ENCODE assay signal across 10 cellular contexts in the genomic region with DNA sequence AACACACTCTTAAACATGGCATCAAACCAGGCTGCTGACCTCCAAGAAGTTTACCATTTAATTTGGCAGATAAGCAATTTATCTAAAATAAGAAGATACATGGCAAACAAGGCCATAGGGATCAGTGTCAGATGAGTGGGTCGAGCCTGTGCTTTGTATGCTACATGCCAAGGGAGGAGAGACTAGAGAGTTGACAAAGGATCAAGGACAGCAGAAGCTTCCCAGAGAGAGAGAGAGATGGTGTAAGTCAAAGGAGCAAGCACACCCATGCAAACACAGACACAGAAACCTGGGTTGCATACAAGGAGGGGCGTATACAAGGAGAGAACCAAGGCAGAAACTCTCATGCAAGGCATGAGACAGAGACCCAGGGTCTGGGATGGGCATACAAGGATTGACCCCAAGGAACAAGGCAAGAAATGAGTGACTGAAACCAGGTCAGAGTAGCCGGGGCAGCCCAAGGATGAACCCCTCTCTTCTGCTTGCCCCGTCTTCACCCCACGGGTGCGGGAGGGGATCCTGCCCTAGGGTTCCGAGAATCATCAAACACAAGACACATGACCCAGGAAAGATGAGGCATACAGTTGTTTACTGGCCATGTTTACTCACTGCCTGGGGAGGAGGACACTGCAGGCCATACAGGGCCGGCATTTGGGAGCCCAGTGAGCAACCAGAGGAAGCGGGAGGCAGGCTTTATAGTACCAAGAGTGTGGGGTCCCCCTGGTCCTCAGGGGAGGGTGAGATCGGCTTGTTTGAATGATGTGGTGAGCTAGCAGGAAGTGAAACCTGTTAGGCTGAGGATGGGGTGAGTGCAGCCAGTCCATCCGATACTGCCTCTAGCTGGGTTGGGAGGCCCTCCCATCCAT.
DNase-seq lines count a peak whose midpoint lies in the region; ATAC-seq, FAIRE-seq and TF ChIP-seq lines count a peak whose summit lies in the region.
"Had no signal": no experiment of that assay in that cellular context is flagged by ENCODE, and none has a peak within 500 bp of the region (broad histone marks: within the 10 kb centered on the region; RNA-seq: fewer than 3 reads in every experiment).

No MANE protein-coding gene starts in this region.

- 0 out of 2 replicates have a peak overlapping the region, but pooled peaks have one; percentile 21 for H2BK20ac ChIP-seq in H1 (ENCODE audit: low read length)

- TF ChIP-seq CTCF in H1 (IDR thresholded peaks at IDR 0.05; ENCODE audit: control extremely low read depth in 1 of 3, insufficient read depth in 1 of 3, low read depth in 1 of 3, low read length in 3 of 3), result no peak

- no peak overlapping the region; the same call in 1 of the 2 replicates for H2BK12ac ChIP-seq in H1 (ENCODE audit: low read depth, low read length)

- H3K23me2 ChIP-seq in H1 (ENCODE audit: low read depth, low read length), result no peaks in the 10 kb centered on the region; the same call in 1 of the 2 replicates

- H3K36me3 ChIP-seq in H1 (ENCODE audit: control insufficient read depth in 2 of 4, insufficient read depth in 4 of 4, low read length in 3 of 4), result no peaks in the 10 kb centered on the region
- H3K36me3 ChIP-seq: adrenal gland had no signal

- H4K8ac ChIP-seq in H1 (ENCODE audit: extremely low read depth, insufficient read depth, low read length), result peak overlapping the region; percentile 4; the same call in 1 of the 2 replicates

- no peaks in the 10 kb centered on the region for H3K27me3 ChIP-seq in H1 (replicated peaks in 1 of 4; ENCODE audit: control insufficient read depth in 3 of 4, extremely low read depth in 1 of 4, insufficient read depth in 3 of 4, low read length in 3 of 4)
- H3K27me3 ChIP-seq: adrenal gland had no signal

- H4K5ac ChIP-seq in H1 (ENCODE audit: insufficient read length, low read depth, low read length), result no peak overlapping the region

- H3K4me2 ChIP-seq in H1 (ENCODE audit: insufficient read depth in 1 of 2, low read depth in 2 of 2, low read length in 2 of 2), result no peak overlapping the region

- no peak overlapping the region for H3K23ac ChIP-seq in H1 (ENCODE audit: insufficient read length)

- no peaks in the 10 kb centered on the region for H3K27me3 Mint-ChIP-seq in T-helper 2 cell treated with Interferon-gamma antibody and Interleukin-4, amounts not matched to agents 5 μg/mL and 100 μg/mL, for 36 hours (ENCODE audit: low read depth)

- no peak for TF ChIP-seq EP300 in H1 (IDR thresholded peaks at IDR 0.05; ENCODE audit: borderline replicate concordance in 1 of 2, low read depth in 2 of 2, low read length in 2 of 2)

- H3K56ac ChIP-seq in H1 (replicated peaks; ENCODE audit: insufficient read length, low read depth, low read length), result no peak overlapping the region

- no peaks in the 10 kb centered on the region; the same call in 1 of the 2 replicates for H3K79me1 ChIP-seq in H1 (ENCODE audit: low read depth, low read length)

- H2AFZ ChIP-seq in H1 (ENCODE audit: low read length), result no peak overlapping the region

- CTCF ChIA-PET in H1 (lab: Charles Lee; ENCODE audit: partially characterized antibody), result interaction anchor here (0.7 kb wide), 1 partner anchor 653 kb away, joined by 3 read pairs; no protein-coding TSS in a partner anchor

- H3K27ac Mint-ChIP-seq in T-helper 2 cell treated with Interferon-gamma antibody and Interleukin-4, amounts not matched to agents 5 μg/mL and 100 μg/mL, for 36 hours, result no peak overlapping the region
- H3K27ac Mint-ChIP-seq: nephron had no signal

- peaks cover 3% of the 10 kb centered on the region for H3K36me3 Mint-ChIP-seq in T-helper 2 cell treated with Interferon-gamma antibody and Interleukin-4, amounts not matched to agents 5 μg/mL and 100 μg/mL, for 36 hours (ENCODE audit: low read depth)

- no peak overlapping the region for H3K4me3 Mint-ChIP-seq in T-helper 2 cell treated with Interferon-gamma antibody and Interleukin-4, amounts not matched to agents 5 μg/mL and 100 μg/mL, for 36 hours
- H3K4me3 Mint-ChIP-seq: nephron had no signal

- no peak for TF ChIP-seq POLR2A in H1 (IDR thresholded peaks at IDR 0.05; ENCODE audit: control extremely low read depth in 1 of 2, low read depth in 2 of 2, low read length in 2 of 2)

- H2BK5ac ChIP-seq in H1 (ENCODE audit: low read depth, low read length), result no peak overlapping the region

- WGBS in H1 (ENCODE audit: extremely low coverage in 1 of 2, insufficient coverage in 1 of 2, insufficient read length in 1 of 2, insufficient replicate concordance in 2 of 2, low coverage in 1 of 2, low lambda C conversion rate in 2 of 2, missing lambda C conversion rate in 1 of 2), 2 experiments, result 92% methylated on average over 11 of the region's 11 CpGs; no CpG with 5 or more reads in 1 of the 2 experiments

- no peaks in the 10 kb centered on the region for H3K9me3 ChIP-seq in H1 (ENCODE audit: insufficient read depth in 2 of 2, low read depth in 1 of 2, low read length in 1 of 2)
- H3K9me3 ChIP-seq: adrenal gland had no signal

- H3K14ac ChIP-seq in H1 (ENCODE audit: insufficient read length), result no peak overlapping the region

- H3K4me1 ChIP-seq in H1 (replicated peaks in 1 of 4; ENCODE audit: control insufficient read depth in 3 of 4, insufficient read depth in 4 of 4, low read length in 3 of 4), result no peaks in the 10 kb centered on the region; a peak in 1 of 7 replicates
- H3K4me1 ChIP-seq: adrenal gland had no signal

- H3K9ac ChIP-seq in H1 (replicated peaks in 1 of 4; ENCODE audit: extremely low read depth in 1 of 4, low read depth in 3 of 4, low read length in 3 of 4), result no peak overlapping the region

- ATAC-seq in GM18511 (IDR thresholded peaks at IDR 0.05; ENCODE audit: unreplicated experiment) (peak; percentile 99), GM21447 (IDR thresholded peaks at IDR 0.05; ENCODE audit: unreplicated experiment) (peak; percentile 99), HG03280 (IDR thresholded peaks at IDR 0.05; ENCODE audit: unreplicated experiment) (peak; percentile 88)

- no peak for DNase-seq in H1 (ENCODE audit: low read depth in 1 of 2, low spot score in 2 of 2)
- no peak for DNase-seq in NCI-H2081 treated with DMSO at 0.1 percent for 48 hours (lab: John Stamatoyannopoulos, UW)
- no peak for DNase-seq in T-helper 2 cell treated with Interferon-gamma antibody and Interleukin-4, amounts not matched to agents 5 μg/mL and 100 μg/mL, for 36 hours (ENCODE audit: low spot score)
- no peak for DNase-seq in NCI-H2081 (lab: John Stamatoyannopoulos, UW)
- DNase-seq in RCC 7860 (ENCODE audit: low spot score), result no peak
- DNase-seq: adrenal gland had no signal

- H3K18ac ChIP-seq in H1 (ENCODE audit: extremely low read depth, low read length), result no peak overlapping the region

- H3K4me1 Mint-ChIP-seq in T-helper 2 cell treated with Interferon-gamma antibody and Interleukin-4, amounts not matched to agents 5 μg/mL and 100 μg/mL, for 36 hours (ENCODE audit: low read depth), result peaks cover 26% of the 10 kb centered on the region

- H2AK5ac ChIP-seq in H1 (ENCODE audit: low read depth, low read length), result no peak overlapping the region

- H3K79me2 ChIP-seq in H1 (ENCODE audit: control insufficient read depth in 1 of 2, insufficient read depth in 2 of 2, low read length in 2 of 2), result no peaks in the 10 kb centered on the region

- no peak overlapping the region for H3K4me3 ChIP-seq in H1 (ENCODE audit: extremely low read depth in 1 of 4, insufficient read depth in 2 of 4, low read depth in 3 of 4, low read length in 4 of 4)
- H3K4me3 ChIP-seq: adrenal gland had no signal

- H3K4ac ChIP-seq in H1 (replicated peaks; ENCODE audit: insufficient read length, low read depth, low read length), result no peak overlapping the region

- no peak overlapping the region for H4K91ac ChIP-seq in H1 (replicated peaks; ENCODE audit: insufficient read length, low read length)

- no peak overlapping the region for H3K27ac ChIP-seq in H1 (ENCODE audit: low read depth, low read length)
- H3K27ac ChIP-seq: adrenal gland had no signal

- no peak for TF ChIP-seq RAD21 in H1 (IDR thresholded peaks at IDR 0.05 in 1 of 2, conservative IDR thresholded peaks at IDR 0.05 in 1 of 2; ENCODE audit: low read depth in 2 of 2, low read length in 2 of 2)

- no peak overlapping the region for H2BK120ac ChIP-seq in H1 (replicated peaks; ENCODE audit: low read depth, low read length)

- H2BK15ac ChIP-seq in H1 (ENCODE audit: low read length), result peak overlapping the region; percentile 13; the same call in 1 of the 2 replicates

- POLR2A ChIA-PET in H1 (lab: Charles Lee; ENCODE audit: partially characterized antibody), result no interaction called here

- H3K9me3 Mint-ChIP-seq in T-helper 2 cell treated with Interferon-gamma antibody and Interleukin-4, amounts not matched to agents 5 μg/mL and 100 μg/mL, for 36 hours, result peaks cover 21% of the 10 kb centered on the region

- H4K20me1 ChIP-seq in H1 (replicated peaks in 1 of 2; ENCODE audit: control insufficient read depth in 1 of 2, insufficient read depth in 2 of 2, low read length in 2 of 2), result no peaks in the 10 kb centered on the region

- FAIRE-seq in H1 (lab: Jason Lieb, UNC), result no peak
- no peak for FAIRE-seq in RCC 7860 (lab: Jason Lieb, UNC)

TF ChIP-seq in H1, 55 proteins besides CTCF, POLR2A, EP300 and RAD21:
- no peak for TF ChIP-seq TBP (IDR thresholded peaks at IDR 0.05; ENCODE audit: low read depth, low read length)
- no peak for TF ChIP-seq BRCA1 (IDR thresholded peaks at IDR 0.05; ENCODE audit: low read depth, low read length)
- TF ChIP-seq NANOG (IDR thresholded peaks at IDR 0.05; ENCODE audit: insufficient read depth, low read depth, low read length, poor library complexity, severe bottlenecking), result no peak
- no peak for TF ChIP-seq JUND (IDR thresholded peaks at IDR 0.05; ENCODE audit: low read length)
